8 cellular contexts compared by ENCODE assay signal in the genomic region with DNA sequence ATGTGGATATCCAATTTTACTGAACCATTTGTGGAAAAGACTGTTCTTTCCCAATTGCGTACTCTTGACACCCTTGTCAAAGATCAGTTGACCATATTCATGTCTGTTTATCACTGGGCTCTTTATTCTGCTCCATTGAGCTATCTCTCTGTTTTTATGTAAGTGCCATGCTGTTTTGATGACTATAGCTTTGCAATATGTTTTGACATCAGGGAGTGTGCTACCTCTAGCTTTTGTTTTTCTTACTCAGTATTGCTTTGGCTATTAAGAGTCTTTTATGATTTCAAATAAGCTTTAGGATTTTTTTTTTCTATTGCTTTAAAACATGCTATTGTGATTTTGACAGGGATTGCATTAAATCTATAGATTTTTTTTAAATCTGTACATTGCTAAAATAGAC.
"Had no signal": no experiment of that assay in that cellular context is flagged by ENCODE, and none has a peak within 500 bp of the region (broad histone marks: within the 10 kb centered on the region; RNA-seq: fewer than 3 reads in every experiment).

No MANE protein-coding gene starts in this region.

- H3K4me2 ChIP-seq: GM23338, KMS-11 had no signal

- H3K4me3 ChIP-seq: GM23338, HAP-1 had no signal

- H3K27ac Mint-ChIP-seq: GM23338, HFFc6 had no signal

- H3K27ac ChIP-seq: HL-60, KMS-11 had no signal

- H2AFZ ChIP-seq: GM23338 had no signal

- H3K9ac ChIP-seq: KMS-11 had no signal

- DNase-seq: H7, HFFc6, KBM-7 had no signal

- H3K4me1 ChIP-seq: HAP-1 had no signal

- H3K4me3 Mint-ChIP-seq: GM23338, HFFc6 had no signal

- FAIRE-seq: HepG2 had no signal

- H3K9me3 ChIP-seq: HAP-1 had no signal

- ATAC-seq: GM23338, HepG2 had no signal

- H3K36me3 ChIP-seq: HAP-1 had no signal
